ENCODE assay signal across 7 cellular contexts in genomic region chr2:13334071-13334470, GRCh38.
A peak's percentile ranks its signal among the peaks of the same experiment; 100 is the strongest.
DNase-seq lines count a peak whose midpoint lies in the region; ATAC-seq, FAIRE-seq and TF ChIP-seq lines count a peak whose summit lies in the region.
"Not testable (repeated sequence)": the region's sequence is repeated elsewhere in the genome, so short reads cannot be mapped to it uniquely, and the experiment has no call there.

No MANE protein-coding gene starts in this region.

- peaks cover 10 to 16% of the 10 kb centered on the region in 2 experiments; a peak in 2 of 4 replicates for H3K9me3 ChIP-seq in HCT116 (ENCODE audit: control insufficient read depth in 1 of 2, insufficient read depth in 1 of 2, low read depth in 1 of 2, low read length in 2 of 2)
- not testable (repeated sequence) for H3K9me3 ChIP-seq in kidney (ENCODE audit: control insufficient read depth in 1 of 2, low read length in 2 of 2)

- CTCF ChIA-PET in HCT116 (lab: Charles Lee), result not testable (repeated sequence)

- H3K9ac ChIP-seq in HCT116 (ENCODE audit: low read length); kidney (ENCODE audit: low read length in 2 of 2): not testable (repeated sequence)

- not testable (repeated sequence) for H3K4me3 ChIP-seq in HCT116 (replicated peaks in 1 of 2; ENCODE audit: low read depth in 1 of 2, low read length in 2 of 2); epithelial cell of proximal tubule (ENCODE audit: low read depth, low read length); kidney (ENCODE audit: low read length in 2 of 2)

- not testable (repeated sequence) for TF ChIP-seq RAD21 in HCT116 (IDR thresholded peaks at IDR 0.05; ENCODE audit: low read depth)

- DNase-seq in G401 (ENCODE audit: low spot score), result peak; percentile 32
- peak; percentile 2 for DNase-seq in HCT116 (ENCODE audit: low read depth, low spot score)
- DNase-seq in NCI-H460 (ENCODE audit: extremely low read depth, low read depth), result peak; percentile 54
- peak; percentile 18 for DNase-seq in cerebellar cortex (ENCODE audit: low spot score)
- DNase-seq in epithelial cell of proximal tubule (ENCODE audit: low read depth), result peak; percentile 7
- not testable (repeated sequence) for DNase-seq in kidney
- DNase-seq in pons (ENCODE audit: low spot score), result peak; percentile 32

- FAIRE-seq in kidney (lab: Jason Lieb, UNC), result peak; percentile 100

- POLR2A ChIA-PET in HCT116 (lab: Charles Lee), result not testable (repeated sequence)

- in situ Hi-C loops in G401 (cut with HindIII; ENCODE audit: low sequenced_read_pairs), result not testable (repeated sequence)

- H4K20me1 ChIP-seq in HCT116 (ENCODE audit: insufficient read depth), result not testable (repeated sequence)

- H3K9me2 ChIP-seq in HCT116 (ENCODE audit: insufficient read depth), result not testable (repeated sequence)

- H3K4me2 ChIP-seq in HCT116 (ENCODE audit: low read length), result not testable (repeated sequence)

- BruUV-seq in HCT116 (replicated peaks; lab: Mats Ljungman, UMichigan), result not testable (repeated sequence)

- intact Hi-C loops in HCT116 (cut with micrococcal nuclease); kidney (cut with DNase I): not testable (repeated sequence)

- not testable (repeated sequence) for H3K36me3 ChIP-seq in HCT116 (ENCODE audit: control insufficient read depth in 1 of 2, insufficient read depth in 2 of 2, low read length in 2 of 2); kidney (ENCODE audit: control insufficient read depth in 1 of 2, insufficient read depth in 2 of 2, low read length in 2 of 2)

- H3K27ac ChIP-seq in HCT116 (ENCODE audit: low read depth, low read length); kidney (ENCODE audit: low read depth in 2 of 2, low read length in 2 of 2): not testable (repeated sequence)

- H3K79me2 ChIP-seq in HCT116 (ENCODE audit: insufficient read depth, low read length), result not testable (repeated sequence)

- H2AFZ ChIP-seq in HCT116 (ENCODE audit: low read depth, low read length, poor library complexity, severe bottlenecking), result not testable (repeated sequence)

- RAD21 ChIA-PET in HCT116 (lab: Charles Lee; ENCODE audit: low non-redundant PET in 1 of 2, low total read pairs in 2 of 2, uncharacterized antibody in 2 of 2, unreplicated experiment in 2 of 2), result not testable (repeated sequence)

- not testable (repeated sequence) for TF ChIP-seq CTCF in HCT116 (IDR thresholded peaks at IDR 0.05 in 2 of 3, conservative IDR thresholded peaks at IDR 0.05 in 1 of 3; ENCODE audit: borderline replicate concordance in 1 of 3, insufficient read depth in 1 of 3, low read depth in 2 of 3, low read length in 2 of 3); epithelial cell of proximal tubule (conservative IDR thresholded peaks at IDR 0.05; ENCODE audit: low read depth, low read length); kidney (IDR thresholded peaks at IDR 0.05; ENCODE audit: borderline replicate concordance, extremely low read depth, insufficient read depth)

- not testable (repeated sequence) for H3K27me3 ChIP-seq in HCT116 (ENCODE audit: insufficient read depth, low read length)

- ATAC-seq in HCT116, result not testable (repeated sequence)

- not testable (repeated sequence) for TF ChIP-seq POLR2A in HCT116 (IDR thresholded peaks at IDR 0.05; ENCODE audit: borderline replicate concordance, extremely low read depth, insufficient read depth, insufficient read length)

- H3K4me1 ChIP-seq in HCT116 (ENCODE audit: control insufficient read depth in 1 of 2, insufficient read depth in 2 of 2, low read length in 2 of 2); kidney (ENCODE audit: control insufficient read depth in 1 of 2, insufficient read depth in 1 of 2, low read depth in 1 of 2, low read length in 2 of 2): not testable (repeated sequence)
